Comparison of ENCODE assay signal across 9 cellular contexts in genomic region chr19:35142531-35143230, GRCh38. TPM values are rescaled to one million over a fixed set of nuclear protein-coding genes. Genes with fewer than 3 reads are reported as not detected.
DNase-seq lines count a peak whose midpoint lies in the region; ATAC-seq and TF ChIP-seq lines count a peak whose summit lies in the region.
"Had no signal": no experiment of that assay in that cellular context is flagged by ENCODE, and none has a peak within 500 bp of the region (broad histone marks: within the 10 kb centered on the region; RNA-seq: fewer than 3 reads in every experiment).

No MANE protein-coding gene starts in this region.

- H3K9me3 Mint-ChIP-seq in naive B cell, result no peaks in the 10 kb centered on the region
- no peaks in the 10 kb centered on the region for H3K9me3 Mint-ChIP-seq in stimulated activated naive CD8-positive, alpha-beta T cell treated with anti-CD3 and anti-CD28 coated beads, Interleukin-15, amount 100 ng/mL, for 72 hours

- peak overlapping the region in 2 of 6 donors; percentile 25 to 70 for H3K27ac Mint-ChIP-seq in naive B cell
- no peak overlapping the region for H3K27ac Mint-ChIP-seq in stimulated activated naive CD8-positive, alpha-beta T cell treated with anti-CD3 and anti-CD28 coated beads, Interleukin-15, amount 100 ng/mL, for 72 hours

- H3K4me3 ChIP-seq in LNCaP clone FGC (ENCODE audit: low read depth, low read length), result no peak overlapping the region
- H3K4me3 ChIP-seq in coronary artery, result peak overlapping the region; percentile 9
- peak overlapping the region in 1 of 2 donors; percentile 28 for H3K4me3 ChIP-seq in gastroesophageal sphincter

- ATAC-seq in naive B cell (ENCODE audit: low read depth in 2 of 2) (peak; percentile 33 to 51), gastroesophageal sphincter (no peak), GM19324 (IDR thresholded peaks at IDR 0.05; ENCODE audit: low FRiP score, unreplicated experiment) (no peak)
- peak; percentile 27 for ATAC-seq in stimulated activated naive CD8-positive, alpha-beta T cell treated with anti-CD3 and anti-CD28 coated beads, Interleukin-15, amount 100 ng/mL, for 72 hours

- H3K27me3 ChIP-seq in gastroesophageal sphincter, result peaks cover 44% of the 10 kb centered on the region

- DNase-seq in COLO668 (lab: John Stamatoyannopoulos, UW; ENCODE audit: unreplicated experiment), result peak; percentile 41
- DNase-seq in LNCaP clone FGC (ENCODE audit: low read depth), result no peak
- DNase-seq in activated CD4-positive, alpha-beta T cell treated with anti-CD3 and anti-CD28 coated beads for 48 hours, result peak; percentile 75
- no peak for DNase-seq in coronary artery (ENCODE audit: low spot score)
- peak; percentile 60 for DNase-seq in naive B cell
- peak; percentile 69 to 72 for DNase-seq in stimulated activated naive CD8-positive, alpha-beta T cell treated with anti-CD3 and anti-CD28 coated beads, Interleukin-15, amount 100 ng/mL, for 72 hours

- peaks cover 0 to 3% of the 10 kb centered on the region in 2 donors for H3K36me3 ChIP-seq in gastroesophageal sphincter

- TF ChIP-seq CTCF in LNCaP clone FGC (IDR thresholded peaks at IDR 0.05; ENCODE audit: control insufficient read depth, extremely low read depth, insufficient read depth), result peak; percentile 58
- peak; percentile 39 for TF ChIP-seq CTCF in coronary artery (IDR thresholded peaks at IDR 0.05)
- peak in 1 of 4 experiments; percentile 78 for TF ChIP-seq CTCF in gastroesophageal sphincter (IDR thresholded peaks at IDR 0.05)

- peaks cover 27 to 43% (median 43%) of the 10 kb centered on the region in 3 donors for H3K4me1 Mint-ChIP-seq in naive B cell
- H3K4me1 Mint-ChIP-seq in stimulated activated naive CD8-positive, alpha-beta T cell treated with anti-CD3 and anti-CD28 coated beads, Interleukin-15, amount 100 ng/mL, for 72 hours, result peaks cover 51% of the 10 kb centered on the region

- peak overlapping the region in 1 of 2 donors; percentile 13 for H3K27ac ChIP-seq in coronary artery
- peak overlapping the region in 2 of 4 donors; percentile 31 to 55 for H3K27ac ChIP-seq in gastroesophageal sphincter

- TF ChIP-seq EP300 in gastroesophageal sphincter (IDR thresholded peaks at IDR 0.05), result no peak

- H3K4me1 ChIP-seq in gastroesophageal sphincter, result peaks cover 0 to 60% (median 21%) of the 10 kb centered on the region in 3 donors

- 0% methylated on average over 1 of the region's 50 CpGs; no CpG with 5 or more reads in 1 of the 2 donors for WGBS in gastroesophageal sphincter (ENCODE audit: low coverage in 1 of 2), 2 donors

- no peaks in the 10 kb centered on the region for H3K36me3 Mint-ChIP-seq in naive B cell

- H3K9me3 ChIP-seq in gastroesophageal sphincter, result no peaks in the 10 kb centered on the region

- H3K4me3 Mint-ChIP-seq in naive B cell, result peak overlapping the region in 7 of 8 donors; percentile 81 to 92 (median 85)
- H3K4me3 Mint-ChIP-seq in stimulated activated naive CD8-positive, alpha-beta T cell treated with anti-CD3 and anti-CD28 coated beads, Interleukin-15, amount 100 ng/mL, for 72 hours, result peak overlapping the region; percentile 81 to 86

- H3K27me3 Mint-ChIP-seq in naive B cell, result peaks cover 0 to 15% (median 8%) of the 10 kb centered on the region in 3 donors
- H3K27me3 Mint-ChIP-seq in stimulated activated naive CD8-positive, alpha-beta T cell treated with anti-CD3 and anti-CD28 coated beads, Interleukin-15, amount 100 ng/mL, for 72 hours, result peaks cover 18% of the 10 kb centered on the region

- no peak for TF ChIP-seq POLR2A in gastroesophageal sphincter (IDR thresholded peaks at IDR 0.05)

RNA-seq across cellular contexts. Expression of gene FXYD7, which starts 0.4 kb away (rescaled TPM):
- 1 to 10 TPM; 2.0 to 4.5 (median 3.4) TPM for polyA plus RNA-seq in naive B cell (ENCODE audit: low read depth in 6 of 6)
- not detected for total RNA-seq in gastroesophageal sphincter
- total RNA-seq: LHCN-M2 had no signal

RNA-seq across cellular contexts. Expression of gene FXYD1, which starts 4.1 kb away (rescaled TPM):
- polyA plus RNA-seq in naive B cell (ENCODE audit: low read depth in 6 of 6), result 1 to 10 TPM; 1.0 to 2.7 (median 1.2) TPM
- 100 to 1,000 TPM in 1 of 4 donors, 10 to 100 TPM in 3; 42.8 to 140 (median 52.7) TPM for total RNA-seq in gastroesophageal sphincter
- total RNA-seq: LHCN-M2 had no signal

RNA-seq across cellular contexts. Expression of gene LGI4, which starts 7.8 kb away (rescaled TPM):
- not detected for polyA plus RNA-seq in naive B cell (ENCODE audit: low read depth in 6 of 6)
- 10 to 100 TPM; 24.8 to 47.9 (median 36.2) TPM for total RNA-seq in gastroesophageal sphincter
- total RNA-seq: LHCN-M2 had no signal

RNA-seq across cellular contexts. Expression of gene FXYD5, which starts 11.9 kb away (rescaled TPM):
- polyA plus RNA-seq in naive B cell (ENCODE audit: low read depth in 6 of 6), result 100 to 1,000 TPM; 290 to 440 (median 351) TPM
- total RNA-seq in gastroesophageal sphincter, result 10 to 100 TPM; 18.8 to 42.5 (median 33.0) TPM

RNA-seq across cellular contexts. Expression of gene FXYD3, which starts 27.1 kb away (rescaled TPM):
- not detected for polyA plus RNA-seq in naive B cell (ENCODE audit: low read depth in 6 of 6)
- 10 to 100 TPM in 1 of 4 donors, 1 to 10 TPM in 3; 1.2 to 38.8 (median 4.2) TPM for total RNA-seq in gastroesophageal sphincter
- total RNA-seq: LHCN-M2 had no signal

Comparison
In these comparisons a context has a peak if more than half of its experiments do, and no peak if none do; other contexts are left out.
1. DNase-seq: peak in COLO668 (single experiment), activated CD4-positive, alpha-beta T cell treated with anti-CD3 and anti-CD28 coated beads for 48 hours (single experiment), naive B cell (single experiment) and stimulated activated naive CD8-positive, alpha-beta T cell treated with anti-CD3 and anti-CD28 coated beads, Interleukin-15, amount 100 ng/mL, for 72 hours (2 of 2); none in LNCaP clone FGC (single experiment) and coronary artery (single experiment).
2. ATAC-seq: peak in naive B cell (2 of 2) and stimulated activated naive CD8-positive, alpha-beta T cell treated with anti-CD3 and anti-CD28 coated beads, Interleukin-15, amount 100 ng/mL, for 72 hours (single experiment); none in gastroesophageal sphincter (single experiment) and GM19324 (single experiment).